ENCODE assay signal across 17 cellular contexts in the genomic region with DNA sequence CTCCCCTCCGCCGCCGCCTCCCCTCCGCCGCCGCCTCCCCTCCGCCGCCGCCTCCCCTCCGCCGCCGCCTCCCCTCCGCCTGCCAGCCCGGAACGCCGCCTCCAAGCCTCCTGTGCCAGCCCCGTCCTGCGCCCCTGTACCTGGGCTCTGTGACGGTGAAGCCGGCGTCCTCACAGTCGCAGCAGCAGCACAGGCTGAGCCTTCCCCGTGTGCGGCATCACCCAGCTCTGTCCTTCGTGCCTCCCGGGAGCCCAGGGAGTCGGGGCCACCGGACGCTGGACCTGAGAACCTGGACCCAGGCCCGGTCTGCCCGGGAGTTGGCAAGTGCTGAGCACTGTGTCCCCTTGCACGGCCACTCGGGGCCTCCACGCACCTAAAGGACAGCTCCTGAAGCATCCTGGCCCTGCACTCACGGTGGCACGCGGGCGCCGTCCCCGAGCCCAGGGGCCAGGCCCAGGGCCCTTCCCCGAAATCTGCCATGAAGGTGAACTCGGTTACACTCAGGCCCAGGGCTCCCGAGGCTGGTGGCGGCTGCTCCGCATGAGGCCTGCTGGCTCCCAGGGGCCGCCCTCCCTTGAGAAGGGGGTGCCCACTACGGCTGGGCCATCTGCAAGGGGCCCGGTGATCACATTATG. TPM values are rescaled to one million over a fixed set of nuclear protein-coding genes. Genes with fewer than 3 reads are reported as not detected.
DNase-seq lines count a peak whose midpoint lies in the region; ATAC-seq, FAIRE-seq and TF ChIP-seq lines count a peak whose summit lies in the region.
"Had no signal": no experiment of that assay in that cellular context is flagged by ENCODE, and none has a peak within 500 bp of the region (broad histone marks: within the 10 kb centered on the region; RNA-seq: fewer than 3 reads in every experiment).

No MANE protein-coding gene starts in this region.

- peak overlapping the region; percentile 91 for H2BK120ac ChIP-seq in neuronal stem cell (ENCODE audit: low read depth, low read length)

- no peaks in the 10 kb centered on the region for H3K36me3 ChIP-seq in right lobe of liver
- no peaks in the 10 kb centered on the region for H3K36me3 ChIP-seq in HepG2 (replicated peaks in 1 of 2; ENCODE audit: control insufficient read depth in 1 of 2, insufficient read depth in 2 of 2, low read length in 2 of 2)
- no peaks in the 10 kb centered on the region for H3K36me3 ChIP-seq in neuronal stem cell (replicated peaks in 1 of 2; ENCODE audit: control insufficient read depth in 2 of 2, insufficient read depth in 2 of 2, low read length in 2 of 2)

- intact Hi-C loops in right lobe of liver (cut with DNase I), result no loop called here
- intact Hi-C loops in HepG2 (cut with micrococcal nuclease; ENCODE audit: unreplicated experiment), result no loop called here

- TF ChIP-seq EP300 in HepG2 (IDR thresholded peaks at IDR 0.05; ENCODE audit: low read depth in 2 of 2, low read length in 2 of 2), result no peak
- no peak for TF ChIP-seq EP300 in HepG2 (CRISPR knock-in tag; IDR thresholded peaks at IDR 0.05; ENCODE audit: borderline replicate concordance)

- H3K4me1 ChIP-seq in right lobe of liver, result no peaks in the 10 kb centered on the region
- H3K4me1 ChIP-seq in HepG2 (ENCODE audit: insufficient read depth, low read length), result peaks cover 20% of the 10 kb centered on the region
- peaks cover 0 to 16% of the 10 kb centered on the region in 2 donors for H3K4me1 ChIP-seq in neuronal stem cell (ENCODE audit: control insufficient read depth in 2 of 2, insufficient read depth in 1 of 2, low read depth in 1 of 2, low read length in 2 of 2)

- peak overlapping the region; percentile 73 for H3K23ac ChIP-seq in neuronal stem cell (ENCODE audit: low read depth, low read length, poor library complexity)

- no peak overlapping the region for H3K9ac ChIP-seq in HepG2 (ENCODE audit: insufficient read depth, low read depth, low read length)
- H3K9ac ChIP-seq in neuronal stem cell (ENCODE audit: low read depth, low read length, poor library complexity), result peak overlapping the region; percentile 44
- H3K9ac ChIP-seq: SK-N-SH had no signal

- peak overlapping the region; percentile 75 for H2BK5ac ChIP-seq in neuronal stem cell (ENCODE audit: low read length)

- H3K9me3 ChIP-seq in right lobe of liver, result no peaks in the 10 kb centered on the region
- H3K9me3 ChIP-seq in HepG2 (ENCODE audit: low read length), result no peaks in the 10 kb centered on the region
- no peaks in the 10 kb centered on the region for H3K9me3 ChIP-seq in neuronal stem cell (replicated peaks in 1 of 2; ENCODE audit: control insufficient read depth in 2 of 2, insufficient read depth in 1 of 2, low read depth in 1 of 2, low read length in 2 of 2)
- H3K9me3 ChIP-seq: SK-N-SH had no signal

- H3K79me1 ChIP-seq in neuronal stem cell (ENCODE audit: low read depth, low read length), result peaks cover 3% of the 10 kb centered on the region

- peak overlapping the region; percentile 81 for H2AK5ac ChIP-seq in neuronal stem cell (ENCODE audit: low read depth, low read length)

- no peaks in the 10 kb centered on the region for H4K20me1 ChIP-seq in HepG2 (ENCODE audit: insufficient read depth, low read length)

- no peak for FAIRE-seq in HepG2 (lab: Jason Lieb, UNC)
- FAIRE-seq: astrocyte, endometrium, urothelium cell line had no signal

- H3K4me3 ChIP-seq in right lobe of liver (no peak overlapping the region), HepG2 (replicated peaks in 1 of 3; ENCODE audit: insufficient read depth in 1 of 3, low read depth in 2 of 3, low read length in 3 of 3) (no peak overlapping the region), neuronal stem cell (ENCODE audit: low read length in 2 of 2) (no peak overlapping the region)

- peak overlapping the region; percentile 75 for H2BK15ac ChIP-seq in neuronal stem cell (ENCODE audit: low read length)

- no peak overlapping the region for H4K91ac ChIP-seq in neuronal stem cell (ENCODE audit: low read depth, low read length, poor library complexity)

- H4K8ac ChIP-seq in neuronal stem cell (ENCODE audit: low read depth, low read length), result peak overlapping the region; percentile 48

- peak overlapping the region; percentile 89 for H3K4ac ChIP-seq in neuronal stem cell (ENCODE audit: low read length)

- POLR2A ChIA-PET in HepG2 (lab: Yijun Ruan, JAX), result no interaction called here

- TF ChIP-seq CTCF in right lobe of liver (IDR thresholded peaks at IDR 0.05) (no peak), HepG2 (CRISPR knock-in tag; IDR thresholded peaks at IDR 0.05) (no peak)

- H2AFZ ChIP-seq in HepG2 (ENCODE audit: low read length) (no peak overlapping the region), neuronal stem cell (ENCODE audit: low read length) (peak overlapping the region; percentile 59)

- 85% methylated on average over 4 of the region's 48 CpGs for WGBS in right lobe of liver (ENCODE audit: insufficient coverage, low coverage, low lambda C conversion rate, missing lambda C conversion rate)
- 73% methylated on average over 38 of the region's 48 CpGs for WGBS in HepG2 (ENCODE audit: low lambda C conversion rate)
- WGBS in neuronal stem cell (ENCODE audit: extremely low coverage in 2 of 2, insufficient read length in 2 of 2, insufficient replicate concordance in 1 of 2), 2 donors, result no CpG with 5 or more reads among the region's 48 CpGs

- H2BK12ac ChIP-seq in neuronal stem cell (ENCODE audit: low read length), result peak overlapping the region; percentile 99

- in situ Hi-C loops in HepG2 (cut with HindIII; ENCODE audit: extremely low pct_ligation_motif_present, low pct_unique_long_range_greater_than_20kb) (no loop called here), KBM-7 (cut with MboI; ENCODE audit: low pct_unique_long_range_greater_than_20kb, low sequenced_read_pairs) (no loop called here)

- TF ChIP-seq POLR2A in right lobe of liver (IDR thresholded peaks at IDR 0.05), result no peak
- TF ChIP-seq POLR2A in HepG2 (IDR thresholded peaks at IDR 0.05; ENCODE audit: insufficient read depth in 1 of 2, low read depth in 2 of 2, low read length in 2 of 2), result no peak

- H3K18ac ChIP-seq in neuronal stem cell (ENCODE audit: low read length), result peak overlapping the region; percentile 87

- H3K27me3 ChIP-seq in right lobe of liver (no peaks in the 10 kb centered on the region), HepG2 (ENCODE audit: control insufficient read depth in 1 of 2, insufficient read depth in 2 of 2, low read length in 2 of 2) (peaks cover 18 to 75% of the 10 kb centered on the region in 2 experiments), neuronal stem cell (ENCODE audit: control insufficient read depth in 3 of 3, insufficient read depth in 3 of 3, low read depth in 1 of 3, low read length in 3 of 3) (peaks cover 0 to 23% (median 10%) of the 10 kb centered on the region in 3 experiments)

- no peaks in the 10 kb centered on the region for H3K79me2 ChIP-seq in HepG2 (ENCODE audit: insufficient read depth, low read length)

- TF ChIP-seq RAD21 in HepG2 (CRISPR knock-in tag; IDR thresholded peaks at IDR 0.05), result no peak

- CTCF ChIA-PET in HepG2 (lab: Yijun Ruan, JAX; ENCODE audit: low intra/inter-chr PET ratio, low total read pairs), result no interaction called here

- H3K27ac ChIP-seq in right lobe of liver (no peak overlapping the region), HepG2 (ENCODE audit: extremely low read length, insufficient read depth, low read length) (no peak overlapping the region), neuronal stem cell (replicated peaks; ENCODE audit: low read length) (no peak overlapping the region)

- peak in 2 of 3 donors; percentile 45 to 54 for DNase-seq in right lobe of liver
- no peak for DNase-seq in HepG2 (ENCODE audit: low spot score)
- DNase-seq in ecto neural progenitor cell (ENCODE audit: low spot score), result peak; percentile 54
- no peak for DNase-seq in neuronal stem cell (ENCODE audit: low spot score)
- DNase-seq in KBM-7, result no peak
- no peak for DNase-seq in stimulated activated CD4-positive, alpha-beta T cell treated with anti-CD3 and anti-CD28 coated beads, Interleukin-4, amount 100 ng/mL, for 1 hour
- DNase-seq in LoVo (ENCODE audit: low spot score), result no peak
- DNase-seq: activated T-cell treated with anti-CD3 and anti-CD28 coated beads, Interleukin-2, amount 50 U/mL, for 72 hours; NCI-H2029; SK-N-SH; stimulated activated CD4-positive, alpha-beta T cell treated with anti-CD3 and anti-CD28 coated beads, Interleukin-12 subunit alpha, Interleukin-12 subunit beta, amount 100 ng/mL, for 4 hours had no signal

- BruUV-seq in HepG2 (replicated peaks; lab: Mats Ljungman, UMichigan), result no TSS peak

- ATAC-seq in right lobe of liver, result peak in 1 of 4 donors; percentile 17
- no peak for ATAC-seq in HepG2
- ATAC-seq in GM21723 (IDR thresholded peaks at IDR 0.05; ENCODE audit: unreplicated experiment), result no peak
- ATAC-seq: activated T-cell treated with anti-CD3 and anti-CD28 coated beads, Interleukin-2, amount 50 U/mL, for 72 hours had no signal

- H3K4me2 ChIP-seq in HepG2 (ENCODE audit: low read depth, low read length) (no peak overlapping the region), neuronal stem cell (ENCODE audit: insufficient read depth, low read length, poor library complexity, severe bottlenecking) (peak overlapping the region; percentile 33)
- H3K4me2 ChIP-seq: SK-N-SH had no signal

- peak overlapping the region; percentile 71 for H3K14ac ChIP-seq in neuronal stem cell (ENCODE audit: low read length)

RNA-seq across cellular contexts. Expression of a gene that starts 32.9 kb away (rescaled TPM):
- total RNA-seq in right lobe of liver (not detected), HepG2 (2016; rRNA removed; fragmentation: Illumina TruSeq; extraction: Trizol) (not detected in 2 replicates)
- total RNA-seq in HepG2 (2016; cell fraction: cytosol; rRNA removed; fragmentation: Illumina TruSeq; extraction: Trizol; ENCODE audit: low read depth), result not detected in 2 replicates
- total RNA-seq in HepG2 (2016; cell fraction: insoluble cytoplasmic fraction; rRNA removed; fragmentation: Illumina TruSeq; extraction: Trizol), result not detected in 2 replicates
- total RNA-seq in HepG2 (2016; cell fraction: membrane; rRNA removed; fragmentation: Illumina TruSeq; extraction: Trizol), result not detected in 2 replicates
- total RNA-seq in HepG2 (2016; cell fraction: nucleus; rRNA removed; fragmentation: Illumina TruSeq; extraction: Trizol), result not detected in 2 replicates
- not detected in 2 replicates for polyA plus RNA-seq in HepG2 (2011; rRNA removed)
- polyA plus RNA-seq in HepG2 (2011; cell fraction: cytosol; rRNA removed), result not detected in 2 replicates
- polyA plus RNA-seq in HepG2 (2011; cell fraction: nucleus; rRNA removed), result not detected in 2 replicates
- polyA plus RNA-seq in HepG2 (2012), result not detected in 2 replicates
- polyA plus RNA-seq in HepG2 (2016; cell fraction: cytosol; fragmentation: Illumina TruSeq; extraction: Trizol; ENCODE audit: low read depth), result not detected in 2 replicates
- not detected in 2 replicates for polyA plus RNA-seq in HepG2 (2016; cell fraction: insoluble cytoplasmic fraction; fragmentation: Illumina TruSeq; extraction: Trizol; ENCODE audit: low read depth)
- polyA plus RNA-seq in HepG2 (2016; cell fraction: membrane; fragmentation: Illumina TruSeq; extraction: Trizol; ENCODE audit: low read depth), result not detected in 2 replicates
- polyA plus RNA-seq in HepG2 (2016; cell fraction: nucleus; fragmentation: Illumina TruSeq; extraction: Trizol; ENCODE audit: insufficient read depth, low read depth), result not detected in 2 replicates
- polyA minus RNA-seq in HepG2 (2011; rRNA and poly(A)+ RNA removed; ENCODE audit: low replicate concordance), result not detected in 2 replicates
- polyA minus RNA-seq in HepG2 (2011; cell fraction: cytosol; rRNA and poly(A)+ RNA removed), result not detected in 2 replicates
- polyA minus RNA-seq in HepG2 (2011; cell fraction: nucleus; rRNA and poly(A)+ RNA removed), result not detected in 2 replicates
- polyA plus RNA-seq in neuronal stem cell (2013, experiment 1 of 2), result not detected
- not detected for polyA plus RNA-seq in neuronal stem cell (2013, experiment 2 of 2)
- total RNA-seq: astrocyte, LHCN-M2 had no signal
- polyA plus RNA-seq: SK-N-SH had no signal

RNA-seq across cellular contexts. Expression of a gene that starts 43.8 kb away (rescaled TPM):
- total RNA-seq in right lobe of liver, result under 1 TPM in 3 of 6 experiments, not detected in 3; 0.19 to 0.61 (median 0.20) TPM
- total RNA-seq in HepG2 (2016; rRNA removed; fragmentation: Illumina TruSeq; extraction: Trizol), result not detected in 2 replicates
- not detected in 2 replicates for total RNA-seq in HepG2 (2016; cell fraction: cytosol; rRNA removed; fragmentation: Illumina TruSeq; extraction: Trizol; ENCODE audit: low read depth)
- 0.11 TPM in 1 of 2 replicates, not detected in the other for total RNA-seq in HepG2 (2016; cell fraction: insoluble cytoplasmic fraction; rRNA removed; fragmentation: Illumina TruSeq; extraction: Trizol)
- 0.09 TPM in 1 of 2 replicates, not detected in the other for total RNA-seq in HepG2 (2016; cell fraction: membrane; rRNA removed; fragmentation: Illumina TruSeq; extraction: Trizol)
- 0.59 TPM in 1 of 2 replicates, not detected in the other for total RNA-seq in HepG2 (2016; cell fraction: nucleus; rRNA removed; fragmentation: Illumina TruSeq; extraction: Trizol)
- polyA plus RNA-seq in HepG2 (2011; rRNA removed), result 0.04 and 0.31 TPM in 2 replicates
- polyA plus RNA-seq in HepG2 (2011; cell fraction: cytosol; rRNA removed), result 0.15 and 0.24 TPM in 2 replicates
- 0.18 and 0.19 TPM in 2 replicates for polyA plus RNA-seq in HepG2 (2011; cell fraction: nucleus; rRNA removed)
- polyA plus RNA-seq in HepG2 (2012), result not detected in 2 replicates
- 0.41 TPM in 1 of 2 replicates, not detected in the other for polyA plus RNA-seq in HepG2 (2016; cell fraction: cytosol; fragmentation: Illumina TruSeq; extraction: Trizol; ENCODE audit: low read depth)
- not detected in 2 replicates for polyA plus RNA-seq in HepG2 (2016; cell fraction: insoluble cytoplasmic fraction; fragmentation: Illumina TruSeq; extraction: Trizol; ENCODE audit: low read depth)
- not detected in 2 replicates for polyA plus RNA-seq in HepG2 (2016; cell fraction: membrane; fragmentation: Illumina TruSeq; extraction: Trizol; ENCODE audit: low read depth)
- polyA plus RNA-seq in HepG2 (2016; cell fraction: nucleus; fragmentation: Illumina TruSeq; extraction: Trizol; ENCODE audit: insufficient read depth, low read depth), result not detected in 2 replicates
- polyA minus RNA-seq in HepG2 (2011; rRNA and poly(A)+ RNA removed; ENCODE audit: low replicate concordance), result 0.70 TPM in 1 of 2 replicates, not detected in the other
- not detected in 2 replicates for polyA minus RNA-seq in HepG2 (2011; cell fraction: cytosol; rRNA and poly(A)+ RNA removed)
- polyA minus RNA-seq in HepG2 (2011; cell fraction: nucleus; rRNA and poly(A)+ RNA removed), result not detected in 2 replicates
- not detected for polyA plus RNA-seq in neuronal stem cell (2013, experiment 1 of 2)
- polyA plus RNA-seq in neuronal stem cell (2013, experiment 2 of 2), result not detected
- total RNA-seq: astrocyte, LHCN-M2 had no signal
- polyA plus RNA-seq: neural cell, SK-N-SH had no signal

Comparison
In these comparisons a context has a peak if more than half of its experiments do, and no peak if none do; other contexts are left out.
1. DNase-seq: peak in right lobe of liver (2 of 3) and ecto neural progenitor cell (single experiment); none in HepG2 (single experiment), neuronal stem cell (single experiment), KBM-7 (single experiment), stimulated activated CD4-positive, alpha-beta T cell treated with anti-CD3 and anti-CD28 coated beads, Interleukin-4, amount 100 ng/mL, for 1 hour (single experiment) and LoVo (single experiment).